ENCODE assay signal across 9 cellular contexts in the genomic region with DNA sequence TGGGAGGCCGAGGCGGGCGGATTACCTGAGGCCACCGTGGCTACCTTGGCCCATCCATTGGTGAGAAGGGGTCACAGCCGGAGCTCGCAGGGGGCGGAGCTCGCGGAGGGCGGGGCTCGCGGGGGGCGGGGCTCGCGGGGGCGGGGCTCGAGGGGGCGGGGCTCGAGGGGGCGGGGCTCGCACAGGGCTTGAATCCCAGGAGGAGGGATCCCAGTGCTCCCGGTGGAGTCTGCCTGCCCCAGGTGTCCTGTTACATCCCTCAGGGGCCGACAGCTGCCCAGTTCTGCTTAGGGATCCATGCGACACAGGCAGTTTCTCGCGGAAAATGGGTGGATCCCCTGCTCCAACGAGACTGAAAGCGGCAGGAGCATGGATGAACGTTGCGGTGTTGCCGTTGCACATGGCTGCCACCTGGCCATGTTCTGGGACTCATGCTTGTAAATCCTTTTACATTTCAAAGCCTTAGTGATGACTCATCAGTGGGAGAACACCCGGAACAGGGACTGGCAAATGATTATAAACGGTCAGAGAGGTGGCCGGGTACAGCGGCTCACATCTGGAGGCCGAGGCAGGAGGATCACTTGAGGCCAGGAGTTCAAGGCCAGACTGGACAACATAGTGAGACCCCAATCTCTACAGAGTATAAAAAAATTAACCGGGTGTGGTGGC. TPM values are rescaled to one million over a fixed set of nuclear protein-coding genes. Genes with fewer than 3 reads are reported as not detected.
DNase-seq lines count a peak whose midpoint lies in the region; ATAC-seq, FAIRE-seq and TF ChIP-seq lines count a peak whose summit lies in the region.
"Had no signal": no experiment of that assay in that cellular context is flagged by ENCODE, and none has a peak within 500 bp of the region (broad histone marks: within the 10 kb centered on the region; RNA-seq: fewer than 3 reads in every experiment).

No MANE protein-coding gene starts in this region.

- H3K27me3 ChIP-seq in HAP-1 (ENCODE audit: low read depth) (no peaks in the 10 kb centered on the region), H1 (replicated peaks in 1 of 4; ENCODE audit: control insufficient read depth in 3 of 4, extremely low read depth in 1 of 4, insufficient read depth in 3 of 4, low read length in 3 of 4) (peaks cover 0 to 2% (median 0%) of the 10 kb centered on the region in 4 experiments; a peak in 2 of 7 replicates), trophoblast cell (ENCODE audit: insufficient read depth, low read length) (no peaks in the 10 kb centered on the region)

- POLR2A ChIA-PET in H1 (lab: Charles Lee; ENCODE audit: partially characterized antibody), result interaction anchor here (0.5 to 1.8 kb wide), 3 partner anchors 14 to 115 kb away, joined by 3 to 7 read pairs (median 3); a partner anchor contains a TSS

- H4K91ac ChIP-seq in H1 (replicated peaks; ENCODE audit: insufficient read length, low read length) (no peak overlapping the region), trophoblast cell (ENCODE audit: low read depth, low read length) (no peak overlapping the region)

- in situ Hi-C loops in HAP-1 (cut with MboI; ENCODE audit: low sequenced_read_pairs), result no loop called here

- H3K27ac ChIP-seq in H1 (ENCODE audit: low read depth, low read length) (no peak overlapping the region), trophoblast cell (ENCODE audit: low read depth, low read length) (peak overlapping the region; percentile 32)
- H3K27ac ChIP-seq: skin epidermis had no signal

- H4K5ac ChIP-seq in H1 (ENCODE audit: insufficient read length, low read depth, low read length), result no peak overlapping the region

- H2BK12ac ChIP-seq in H1 (ENCODE audit: low read depth, low read length) (peak overlapping the region; percentile 88; the same call in 1 of the 2 replicates), trophoblast cell (ENCODE audit: low read length) (peak overlapping the region; percentile 6)

- H2BK5ac ChIP-seq in H1 (ENCODE audit: low read depth, low read length) (peak overlapping the region; percentile 81; the same call in 1 of the 2 replicates), trophoblast cell (ENCODE audit: low read depth, low read length, poor library complexity) (no peak overlapping the region)

- peak; percentile 86 for DNase-seq in 8988T
- DNase-seq in HAP-1 (ENCODE audit: low spot score in 2 of 2), result peak; percentile 81 to 92
- peak; percentile 85 for DNase-seq in NCI-H69 (lab: John Stamatoyannopoulos, UW)
- peak; percentile 75 to 82 for DNase-seq in H1 (ENCODE audit: low read depth in 1 of 2, low spot score in 2 of 2)
- peak; percentile 98 to 99 for DNase-seq in trophoblast cell
- no peak for DNase-seq in stimulated activated CD4-positive, alpha-beta T cell treated with anti-CD3 and anti-CD28 coated beads, Interleukin-4, amount 100 ng/mL, for 1 hour

- H2AFZ ChIP-seq in H1 (ENCODE audit: low read length) (peak overlapping the region; percentile 3; the same call in 1 of the 2 replicates), trophoblast cell (ENCODE audit: insufficient read depth, low read length, poor library complexity) (peak overlapping the region; percentile 84)

- H4K8ac ChIP-seq in H1 (ENCODE audit: extremely low read depth, insufficient read depth, low read length) (peak overlapping the region; percentile 22; the same call in 1 of the 2 replicates), trophoblast cell (ENCODE audit: low read depth, low read length) (no peak overlapping the region)

- TF ChIP-seq RAD21 in H1 (IDR thresholded peaks at IDR 0.05 in 1 of 2, conservative IDR thresholded peaks at IDR 0.05 in 1 of 2; ENCODE audit: low read depth in 2 of 2, low read length in 2 of 2), result no peak

- H3K4me1 ChIP-seq in HAP-1 (peaks cover 6% of the 10 kb centered on the region), H1 (replicated peaks in 1 of 4; ENCODE audit: control insufficient read depth in 3 of 4, insufficient read depth in 4 of 4, low read length in 3 of 4) (peaks cover 0 to 2% (median 0%) of the 10 kb centered on the region in 4 experiments; a peak in 3 of 7 replicates), trophoblast cell (ENCODE audit: control insufficient read depth in 1 of 2, insufficient read depth in 2 of 2, low read length in 2 of 2) (peaks cover 6% of the 10 kb centered on the region in 2 experiments)

- peak overlapping the region; percentile 0; the same call in 1 of the 2 replicates for H3K4me3 ChIP-seq in HAP-1
- peak overlapping the region in 1 of 4 experiments; percentile 31; a peak in 2 of 8 replicates for H3K4me3 ChIP-seq in H1 (ENCODE audit: extremely low read depth in 1 of 4, insufficient read depth in 2 of 4, low read depth in 3 of 4, low read length in 4 of 4)
- no peak overlapping the region for H3K4me3 ChIP-seq in trophoblast cell (ENCODE audit: low read depth, low read length)

- H3K4ac ChIP-seq in H1 (replicated peaks; ENCODE audit: insufficient read length, low read depth, low read length) (no peak overlapping the region), trophoblast cell (ENCODE audit: low read depth, low read length) (no peak overlapping the region)

- peaks cover 0 to 4% of the 10 kb centered on the region in 2 experiments for H4K20me1 ChIP-seq in H1 (replicated peaks in 1 of 2; ENCODE audit: control insufficient read depth in 1 of 2, insufficient read depth in 2 of 2, low read length in 2 of 2)

- H3K79me1 ChIP-seq in H1 (ENCODE audit: low read depth, low read length) (no peaks in the 10 kb centered on the region), trophoblast cell (ENCODE audit: low read length) (no peaks in the 10 kb centered on the region)

- H3K18ac ChIP-seq in H1 (ENCODE audit: extremely low read depth, low read length) (0 out of 2 replicates have a peak overlapping the region, but pooled peaks have one; percentile 38), trophoblast cell (ENCODE audit: low read length) (no peak overlapping the region)

- no peak for TF ChIP-seq CTCF in H1 (IDR thresholded peaks at IDR 0.05; ENCODE audit: control extremely low read depth in 1 of 3, insufficient read depth in 1 of 3, low read depth in 1 of 3, low read length in 3 of 3)

- H3K4me2 ChIP-seq in H1 (ENCODE audit: insufficient read depth in 1 of 2, low read depth in 2 of 2, low read length in 2 of 2) (peak overlapping the region; percentile 12 to 48), trophoblast cell (ENCODE audit: low read length) (peak overlapping the region; percentile 20)

- H3K79me2 ChIP-seq in H1 (ENCODE audit: control insufficient read depth in 1 of 2, insufficient read depth in 2 of 2, low read length in 2 of 2), result no peaks in the 10 kb centered on the region
- no peaks in the 10 kb centered on the region for H3K79me2 ChIP-seq in trophoblast cell (ENCODE audit: control insufficient read depth, insufficient read depth, low read length, poor library complexity)

- no peak for TF ChIP-seq POLR2A in H1 (IDR thresholded peaks at IDR 0.05; ENCODE audit: control extremely low read depth in 1 of 2, low read depth in 2 of 2, low read length in 2 of 2)

- H3K36me3 ChIP-seq in HAP-1 (replicated peaks) (no peaks in the 10 kb centered on the region), H1 (ENCODE audit: control insufficient read depth in 2 of 4, insufficient read depth in 4 of 4, low read length in 3 of 4) (no peaks in the 10 kb centered on the region), trophoblast cell (ENCODE audit: control insufficient read depth in 1 of 2, insufficient read depth in 2 of 2, low read length in 2 of 2) (no peaks in the 10 kb centered on the region)

- H3K9ac ChIP-seq in H1 (replicated peaks in 1 of 4; ENCODE audit: extremely low read depth in 1 of 4, low read depth in 3 of 4, low read length in 3 of 4) (no peak overlapping the region), trophoblast cell (ENCODE audit: low read length) (no peak overlapping the region)

- no peak for TF ChIP-seq EP300 in H1 (IDR thresholded peaks at IDR 0.05; ENCODE audit: borderline replicate concordance in 1 of 2, low read depth in 2 of 2, low read length in 2 of 2)

- H2BK20ac ChIP-seq in H1 (ENCODE audit: low read length), result no peak overlapping the region

- ATAC-seq in HG03460 (IDR thresholded peaks at IDR 0.05; ENCODE audit: unreplicated experiment), result no peak
- no peak for ATAC-seq in GM21619 (IDR thresholded peaks at IDR 0.05; ENCODE audit: unreplicated experiment)

- H3K23me2 ChIP-seq in H1 (ENCODE audit: low read depth, low read length), result no peaks in the 10 kb centered on the region; the same call in 1 of the 2 replicates

- H2AK5ac ChIP-seq in H1 (ENCODE audit: low read depth, low read length) (no peak overlapping the region), trophoblast cell (ENCODE audit: low read length) (no peak overlapping the region)

- H3K14ac ChIP-seq in H1 (ENCODE audit: insufficient read length) (no peak overlapping the region), trophoblast cell (ENCODE audit: low read length) (no peak overlapping the region)

- H2BK120ac ChIP-seq in H1 (replicated peaks; ENCODE audit: low read depth, low read length) (no peak overlapping the region), trophoblast cell (ENCODE audit: insufficient read depth, low read length, poor library complexity) (no peak overlapping the region)

- H3K9me3 ChIP-seq in HAP-1 (no peaks in the 10 kb centered on the region), H1 (ENCODE audit: insufficient read depth in 2 of 2, low read depth in 1 of 2, low read length in 1 of 2) (peaks cover 4% of the 10 kb centered on the region in 2 experiments; a peak in 1 of 4 replicates), trophoblast cell (ENCODE audit: insufficient read depth, low read depth, low read length) (peaks cover 8% of the 10 kb centered on the region)

- no peak overlapping the region for H3K56ac ChIP-seq in H1 (replicated peaks; ENCODE audit: insufficient read length, low read depth, low read length)

- CTCF ChIA-PET in H1 (lab: Charles Lee; ENCODE audit: partially characterized antibody), result interaction anchor here (1.4 to 2.4 kb wide), 3 partner anchors 11 to 122 kb away, joined by 3 to 8 read pairs (median 7); no protein-coding TSS in a partner anchor

- no peak overlapping the region for H3K23ac ChIP-seq in H1 (ENCODE audit: insufficient read length)
- no peak overlapping the region for H3K23ac ChIP-seq in trophoblast cell (ENCODE audit: low read length)

- no peak for FAIRE-seq in H1 (lab: Jason Lieb, UNC)

- H2BK15ac ChIP-seq in H1 (ENCODE audit: low read length), result peak overlapping the region; percentile 75; the same call in 1 of the 2 replicates

- no peak overlapping the region for H4K12ac ChIP-seq in trophoblast cell (ENCODE audit: low read depth, low read length)

- WGBS in H1 (ENCODE audit: extremely low coverage in 1 of 2, insufficient coverage in 1 of 2, insufficient read length in 1 of 2, insufficient replicate concordance in 2 of 2, low coverage in 1 of 2, low lambda C conversion rate in 2 of 2, missing lambda C conversion rate in 1 of 2), 2 experiments, result 58% methylated on average over 16 of the region's 37 CpGs; no CpG with 5 or more reads in 1 of the 2 experiments
- WGBS in trophoblast cell (ENCODE audit: extremely low coverage, insufficient coverage, insufficient read length), result no CpG with 5 or more reads among the region's 37 CpGs

RNA-seq across cellular contexts. Expression of a gene that starts 25.1 kb away (rescaled TPM):
- 0.19 and 0.33 TPM in 2 replicates for total RNA-seq in H1 (2021; fragmentation: NEBNext Ultra II Directional; extraction: Animal tissue kit (Norgen Biotek cat#: 25700))
- polyA plus RNA-seq in H1 (2011; rRNA removed), result 0.15 and 0.33 TPM in 2 replicates
- 0.44 TPM for polyA plus RNA-seq in H1 (2011; cell fraction: cytosol; rRNA removed)
- polyA plus RNA-seq in H1 (2011; cell fraction: nucleus; rRNA removed), result 3.6 TPM
- 0.46 to 0.84 TPM (median 0.66 TPM) in 4 replicates for polyA plus RNA-seq in H1 (2012, experiment 1 of 2)
- polyA plus RNA-seq in H1 (2012, experiment 2 of 2), result 0.12 TPM
- polyA plus RNA-seq in H1 (2013, experiment 1 of 2), result 0.08 TPM
- 0.09 TPM for polyA plus RNA-seq in H1 (2013, experiment 2 of 2)
- polyA minus RNA-seq in H1 (2011; rRNA and poly(A)+ RNA removed), result 0.10 and 0.32 TPM in 2 replicates
- 0.37 TPM for polyA minus RNA-seq in H1 (2011; cell fraction: cytosol; rRNA and poly(A)+ RNA removed)
- 1.1 TPM for polyA minus RNA-seq in H1 (2011; cell fraction: nucleus; rRNA and poly(A)+ RNA removed)
- polyA plus RNA-seq in trophoblast cell (2013), result 0.15 and 0.18 TPM in 2 replicates

RNA-seq across cellular contexts. Expression of a gene that starts 42.2 kb away (rescaled TPM):
- 275 and 277 TPM in 2 replicates for total RNA-seq in H1 (2021; fragmentation: NEBNext Ultra II Directional; extraction: Animal tissue kit (Norgen Biotek cat#: 25700))
- polyA plus RNA-seq in H1 (2011; rRNA removed), result 270 and 410 TPM in 2 replicates
- polyA plus RNA-seq in H1 (2011; cell fraction: cytosol; rRNA removed), result 254 TPM
- 186 TPM for polyA plus RNA-seq in H1 (2011; cell fraction: nucleus; rRNA removed)
- polyA plus RNA-seq in H1 (2012, experiment 1 of 2), result 148 to 224 TPM (median 214 TPM) in 4 replicates
- 148 TPM for polyA plus RNA-seq in H1 (2012, experiment 2 of 2)
- polyA plus RNA-seq in H1 (2013, experiment 1 of 2), result 160 TPM
- 179 TPM for polyA plus RNA-seq in H1 (2013, experiment 2 of 2)
- polyA minus RNA-seq in H1 (2011; rRNA and poly(A)+ RNA removed), result 17.5 and 28.6 TPM in 2 replicates
- polyA minus RNA-seq in H1 (2011; cell fraction: cytosol; rRNA and poly(A)+ RNA removed), result 87.3 TPM
- polyA minus RNA-seq in H1 (2011; cell fraction: nucleus; rRNA and poly(A)+ RNA removed), result 60.6 TPM
- polyA plus RNA-seq in trophoblast cell (2013), result 79.5 and 82.1 TPM in 2 replicates

RNA-seq across cellular contexts. Expression of a gene that starts 56.7 kb away (rescaled TPM):
- total RNA-seq in H1 (2021; fragmentation: NEBNext Ultra II Directional; extraction: Animal tissue kit (Norgen Biotek cat#: 25700)), result 52.6 and 55.7 TPM in 2 replicates
- 34.8 and 83.1 TPM in 2 replicates for polyA plus RNA-seq in H1 (2011; rRNA removed)
- 61.8 TPM for polyA plus RNA-seq in H1 (2011; cell fraction: cytosol; rRNA removed)
- 378 TPM for polyA plus RNA-seq in H1 (2011; cell fraction: nucleus; rRNA removed)
- polyA plus RNA-seq in H1 (2012, experiment 1 of 2), result 36.1 to 78.9 TPM (median 69.1 TPM) in 4 replicates
- 44.7 TPM for polyA plus RNA-seq in H1 (2012, experiment 2 of 2)
- 40.7 TPM for polyA plus RNA-seq in H1 (2013, experiment 1 of 2)
- 37.4 TPM for polyA plus RNA-seq in H1 (2013, experiment 2 of 2)
- 16.2 and 16.8 TPM in 2 replicates for polyA minus RNA-seq in H1 (2011; rRNA and poly(A)+ RNA removed)
- 33.4 TPM for polyA minus RNA-seq in H1 (2011; cell fraction: cytosol; rRNA and poly(A)+ RNA removed)
- 47.4 TPM for polyA minus RNA-seq in H1 (2011; cell fraction: nucleus; rRNA and poly(A)+ RNA removed)
- polyA plus RNA-seq in trophoblast cell (2013), result 27.5 and 28.8 TPM in 2 replicates

RNA-seq across cellular contexts. Expression of a gene that starts 56.8 kb away (rescaled TPM):
- total RNA-seq in H1 (2021; fragmentation: NEBNext Ultra II Directional; extraction: Animal tissue kit (Norgen Biotek cat#: 25700)), result 228 and 238 TPM in 2 replicates
- 1,335 and 1,623 TPM in 2 replicates for polyA plus RNA-seq in H1 (2011; rRNA removed)
- polyA plus RNA-seq in H1 (2011; cell fraction: cytosol; rRNA removed), result 1,271 TPM
- polyA plus RNA-seq in H1 (2011; cell fraction: nucleus; rRNA removed), result 377 TPM
- polyA plus RNA-seq in H1 (2012, experiment 1 of 2), result 395 to 466 TPM (median 428 TPM) in 4 replicates
- polyA plus RNA-seq in H1 (2012, experiment 2 of 2), result 735 TPM
- 408 TPM for polyA plus RNA-seq in H1 (2013, experiment 1 of 2)
- polyA plus RNA-seq in H1 (2013, experiment 2 of 2), result 417 TPM
- 20.1 and 23.2 TPM in 2 replicates for polyA minus RNA-seq in H1 (2011; rRNA and poly(A)+ RNA removed)
- polyA minus RNA-seq in H1 (2011; cell fraction: cytosol; rRNA and poly(A)+ RNA removed), result 67.1 TPM
- polyA minus RNA-seq in H1 (2011; cell fraction: nucleus; rRNA and poly(A)+ RNA removed), result 79.0 TPM
- 193 and 208 TPM in 2 replicates for polyA plus RNA-seq in trophoblast cell (2013)
